In the genomic region with DNA sequence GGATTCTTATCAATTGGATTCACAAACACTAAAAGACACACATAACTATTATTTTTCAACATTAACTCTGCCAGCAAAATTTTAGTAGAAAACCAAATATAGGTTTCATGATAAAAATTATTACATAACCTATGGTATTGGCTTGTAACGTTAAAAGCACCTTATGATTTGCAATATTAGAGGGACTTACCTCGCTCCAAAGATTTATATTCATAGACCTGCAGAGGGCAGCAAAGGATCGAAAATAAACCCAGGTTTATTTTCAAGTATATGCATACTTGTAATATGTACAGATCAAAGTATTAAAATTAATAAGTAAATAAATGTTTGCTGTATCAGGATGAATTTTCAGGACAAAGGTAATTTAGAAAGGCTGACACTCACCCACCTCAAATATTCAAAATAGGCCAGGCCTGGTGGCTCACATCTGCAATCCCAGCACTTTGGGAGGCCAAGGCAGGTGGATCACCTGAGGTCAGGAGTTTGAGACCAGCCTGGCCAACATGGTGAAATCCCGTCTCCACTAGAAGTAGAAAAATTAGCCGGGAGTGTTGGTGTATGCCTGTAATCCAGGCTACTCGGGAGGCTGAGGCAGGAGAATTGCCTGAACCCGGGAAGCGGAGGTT, we compare ENCODE assay signal across 1 cellular context.
A peak's percentile ranks its signal among the peaks of the same experiment; 100 is the strongest.
TF ChIP-seq lines count a peak whose summit lies in the region.

No MANE protein-coding gene starts in this region.

TF ChIP-seq in HepG2, 621 proteins besides CTCF, POLR2A, EP300 and RAD21 (continued from another document):
- TF ChIP-seq, protein P1, sequence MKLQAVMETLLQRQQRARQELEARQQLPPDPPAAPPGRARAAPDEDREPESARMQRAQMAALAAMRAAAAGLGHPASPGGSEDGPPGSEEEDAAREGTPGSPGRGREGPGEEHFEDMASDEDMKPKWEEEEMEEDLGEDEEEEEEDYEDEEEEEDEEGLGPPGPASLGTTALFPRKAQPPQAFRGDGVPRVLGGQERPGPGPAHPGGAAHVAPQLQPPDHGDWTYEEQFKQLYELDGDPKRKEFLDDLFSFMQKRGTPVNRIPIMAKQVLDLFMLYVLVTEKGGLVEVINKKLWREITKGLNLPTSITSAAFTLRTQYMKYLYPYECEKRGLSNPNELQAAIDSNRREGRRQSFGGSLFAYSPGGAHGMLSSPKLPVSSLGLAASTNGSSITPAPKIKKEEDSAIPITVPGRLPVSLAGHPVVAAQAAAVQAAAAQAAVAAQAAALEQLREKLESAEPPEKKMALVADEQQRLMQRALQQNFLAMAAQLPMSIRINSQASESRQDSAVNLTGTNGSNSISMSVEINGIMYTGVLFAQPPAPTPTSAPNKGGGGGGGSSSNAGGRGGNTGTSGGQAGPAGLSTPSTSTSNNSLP (IDR thresholded peaks at IDR 0.05; ENCODE audit: low read depth, low read length) = peak; percentile 55; the same call in 1 of the 2 replicates
- TF ChIP-seq ARHGAP35 (CRISPR knock-in tag; IDR thresholded peaks at IDR 0.05; ENCODE audit: borderline replicate concordance) = no peak
TF ChIP-seq in HepG2: peak in this region for 2.
